ENCODE assay signal across 22 cellular contexts in genomic region chr4:154078504-154079350, GRCh38.
DNase-seq lines count a peak whose midpoint lies in the region; ATAC-seq, FAIRE-seq and TF ChIP-seq lines count a peak whose summit lies in the region.
"Had no signal": no experiment of that assay in that cellular context is flagged by ENCODE, and none has a peak within 500 bp of the region (broad histone marks: within the 10 kb centered on the region; RNA-seq: fewer than 3 reads in every experiment).

No MANE protein-coding gene starts in this region.

- no peak for TF ChIP-seq CTCF in HepG2 (CRISPR knock-in tag; IDR thresholded peaks at IDR 0.05)
- no peak for TF ChIP-seq CTCF in right lobe of liver (IDR thresholded peaks at IDR 0.05)
- no peak for TF ChIP-seq CTCF in foreskin keratinocyte (conservative IDR thresholded peaks at IDR 0.05)

- H3K4me1 ChIP-seq in HepG2 (ENCODE audit: insufficient read depth, low read length) (no peaks in the 10 kb centered on the region), right lobe of liver (no peaks in the 10 kb centered on the region), HAP-1 (no peaks in the 10 kb centered on the region), foreskin keratinocyte (no peaks in the 10 kb centered on the region)
- H3K4me1 ChIP-seq: A549, BLaER1 had no signal

- TF ChIP-seq RAD21 in HepG2 (CRISPR knock-in tag; IDR thresholded peaks at IDR 0.05) = no peak

- H3K9me3 ChIP-seq in HepG2 (ENCODE audit: low read length) (no peaks in the 10 kb centered on the region), right lobe of liver (no peaks in the 10 kb centered on the region), HAP-1 (no peaks in the 10 kb centered on the region)
- H3K9me3 ChIP-seq: A549, BLaER1 had no signal

- CTCF ChIA-PET in HepG2 (lab: Yijun Ruan, JAX; ENCODE audit: low intra/inter-chr PET ratio, low total read pairs) = no interaction called here

- TF ChIP-seq POLR2A in HepG2 (IDR thresholded peaks at IDR 0.05; ENCODE audit: insufficient read depth in 1 of 2, low read depth in 2 of 2, low read length in 2 of 2) = no peak
- TF ChIP-seq POLR2A in right lobe of liver (IDR thresholded peaks at IDR 0.05) = no peak

- H4K20me1 ChIP-seq in HepG2 (ENCODE audit: insufficient read depth, low read length) = no peaks in the 10 kb centered on the region
- H4K20me1 ChIP-seq: BLaER1 had no signal

- in situ Hi-C loops in HepG2 (cut with HindIII; ENCODE audit: extremely low pct_ligation_motif_present, low pct_unique_long_range_greater_than_20kb) = no loop called here
- in situ Hi-C loops in HAP-1 (cut with MboI; ENCODE audit: low sequenced_read_pairs) = no loop called here

- H3K36me3 ChIP-seq in HepG2 (replicated peaks in 1 of 2; ENCODE audit: control insufficient read depth in 1 of 2, insufficient read depth in 2 of 2, low read length in 2 of 2) = no peaks in the 10 kb centered on the region
- H3K36me3 ChIP-seq in right lobe of liver = no peaks in the 10 kb centered on the region
- H3K36me3 ChIP-seq in HAP-1 (replicated peaks) = no peaks in the 10 kb centered on the region
- H3K36me3 ChIP-seq: BLaER1 had no signal

- no peak for ATAC-seq in HepG2
- no peak for ATAC-seq in right lobe of liver
- ATAC-seq in foreskin keratinocyte = no peak
- ATAC-seq: A549; CD8-positive, alpha-beta T cell had no signal

- 14% methylated on average over 8 of the region's 8 CpGs for WGBS in HepG2 (ENCODE audit: low lambda C conversion rate)
- WGBS in right lobe of liver (ENCODE audit: insufficient coverage, low coverage, low lambda C conversion rate, missing lambda C conversion rate) = 65% methylated on average over 8 of the region's 8 CpGs

- H3K27me3 ChIP-seq in HepG2 (ENCODE audit: control insufficient read depth in 1 of 2, insufficient read depth in 2 of 2, low read length in 2 of 2) (no peaks in the 10 kb centered on the region; a peak in 1 of 5 replicates), right lobe of liver (no peaks in the 10 kb centered on the region), HAP-1 (ENCODE audit: low read depth) (no peaks in the 10 kb centered on the region), foreskin keratinocyte (no peaks in the 10 kb centered on the region)
- H3K27me3 ChIP-seq: BLaER1 had no signal

- no peaks in the 10 kb centered on the region for H3K79me2 ChIP-seq in HepG2 (ENCODE audit: insufficient read depth, low read length)

- no peak overlapping the region for H3K4me2 ChIP-seq in HepG2 (ENCODE audit: low read depth, low read length)
- H3K4me2 ChIP-seq: A549, BLaER1 had no signal

- H3K27ac ChIP-seq in HepG2 (ENCODE audit: extremely low read length, insufficient read depth, low read length) (no peak overlapping the region), right lobe of liver (no peak overlapping the region), foreskin keratinocyte (no peak overlapping the region)
- H3K27ac ChIP-seq: A549, BLaER1, HL-60, SK-N-MC had no signal

- no peak overlapping the region for H2AFZ ChIP-seq in HepG2 (ENCODE audit: low read length)

- intact Hi-C loops in HepG2 (cut with micrococcal nuclease; ENCODE audit: unreplicated experiment) (no loop called here), right lobe of liver (cut with DNase I) (no loop called here)

- DNase-seq in HepG2 (ENCODE audit: low spot score) (no peak), right lobe of liver (no peak), NOMO-1 (lab: John Stamatoyannopoulos, UW; ENCODE audit: unreplicated experiment in 2 of 2) (peak; percentile 80), UCSD-AML1 (lab: John Stamatoyannopoulos, UW; ENCODE audit: unreplicated experiment) (peak; percentile 59), hepatic stellate cell (ENCODE audit: low spot score) (no peak), HAP-1 (ENCODE audit: low spot score in 2 of 2) (no peak), foreskin keratinocyte (no peak), DMS79 treated with DMSO at 0.1 percent for 48 hours (lab: John Stamatoyannopoulos, UW) (no peak)
- DNase-seq: CD8-positive, alpha-beta T cell; H9; IMR-90; MM.1S; NCI-H1417; NCI-H1930; NCI-H345; NCI-H524 treated with DMSO at 0.1 percent for 48 hours; Right ventricle myocardium superior; T-helper 1 cell had no signal

- TF ChIP-seq EP300 in HepG2 (IDR thresholded peaks at IDR 0.05; ENCODE audit: low read depth in 2 of 2, low read length in 2 of 2) = no peak
- no peak for TF ChIP-seq EP300 in HepG2 (CRISPR knock-in tag; IDR thresholded peaks at IDR 0.05; ENCODE audit: borderline replicate concordance)

- FAIRE-seq in HepG2 (lab: Jason Lieb, UNC) = no peak
- FAIRE-seq: A549 had no signal

- H3K9ac ChIP-seq in HepG2 (ENCODE audit: insufficient read depth, low read depth, low read length) = no peak overlapping the region
- H3K9ac ChIP-seq: BLaER1 had no signal

- no peak overlapping the region for H3K4me3 ChIP-seq in HepG2 (replicated peaks in 1 of 3; ENCODE audit: insufficient read depth in 1 of 3, low read depth in 2 of 3, low read length in 3 of 3)
- H3K4me3 ChIP-seq in right lobe of liver = no peak overlapping the region
- no peak overlapping the region for H3K4me3 ChIP-seq in HAP-1
- H3K4me3 ChIP-seq: A549, BLaER1, SK-N-MC had no signal

- POLR2A ChIA-PET in HepG2 (lab: Yijun Ruan, JAX) = no interaction called here

- BruUV-seq in HepG2 (replicated peaks; lab: Mats Ljungman, UMichigan) = no TSS peak

TF ChIP-seq in HepG2, 621 proteins besides CTCF, POLR2A, EP300 and RAD21:
- TF ChIP-seq ZNF274 (CRISPR knock-in tag; IDR thresholded peaks at IDR 0.05) (no peak), CREB1 (IDR thresholded peaks at IDR 0.05) (0 out of 2 replicates have a peak, but pooled peaks have one; percentile 27), CREB1 (CRISPR knock-in tag; IDR thresholded peaks at IDR 0.05) (no peak)

Comparison
In these comparisons a context has a peak if more than half of its experiments do, and no peak if none do; other contexts are left out.
1. DNase-seq: peak in NOMO-1 (2 of 2) and UCSD-AML1 (single experiment); none in HepG2 (single experiment), right lobe of liver (0 of 3), hepatic stellate cell (single experiment), HAP-1 (0 of 2), foreskin keratinocyte (0 of 2) and DMS79 treated with DMSO at 0.1 percent for 48 hours (single experiment).